11 cellular contexts compared by ENCODE assay signal in the genomic region with DNA sequence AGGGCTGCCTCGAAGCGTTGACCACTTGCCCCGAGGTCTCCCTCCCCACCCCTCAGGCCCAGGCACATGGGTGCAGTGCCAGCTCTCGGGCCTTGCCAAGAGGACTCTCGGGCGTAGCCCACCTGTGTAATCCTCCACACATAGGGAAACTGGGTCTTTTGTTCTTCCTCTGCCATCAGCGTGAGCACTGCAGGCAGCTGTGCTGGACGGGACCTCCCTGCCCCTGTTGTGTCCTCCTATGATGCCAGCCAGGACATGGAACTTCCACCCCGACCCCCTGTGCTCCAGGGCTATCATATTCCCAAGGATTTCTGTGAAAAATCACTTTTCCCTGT.
"Had no signal": no experiment of that assay in that cellular context is flagged by ENCODE, and none has a peak within 500 bp of the region (broad histone marks: within the 10 kb centered on the region; RNA-seq: fewer than 3 reads in every experiment).

No MANE protein-coding gene starts in this region.

- H3K27ac Mint-ChIP-seq: activated CD4-positive, alpha-beta memory T cell treated with anti-CD3 and anti-CD28 coated beads for 36 hours; activated naive CD4-positive, alpha-beta T cell treated with anti-CD3 and anti-CD28 coated beads, Interleukin-2, amount 10 ng/mL, durations not matched to agents 7 days and 5 days; activated T-cell treated with anti-CD3 and anti-CD28 coated beads, Interleukin-2, amount 50 U/mL, for 72 hours; natural killer cell treated with Interleukin-12 subunit alpha and Interleukin-12 subunit beta and Interleukin-15 and Interleukin-18, amount 100 ng/mL, for 72 hours; type B pancreatic cell had no signal

- H3K27ac ChIP-seq: foreskin keratinocyte, thoracic aorta, vagina had no signal

- ATAC-seq: foreskin keratinocyte; natural killer cell treated with Interleukin-12 subunit alpha and Interleukin-12 subunit beta and Interleukin-15 and Interleukin-18, amount 100 ng/mL, for 72 hours had no signal

- DNase-seq: activated effector memory CD4-positive, alpha-beta T cell treated with anti-CD3 and anti-CD28 coated beads, Interleukin-2, amount 50 U/mL, for 16 hours; foreskin keratinocyte; midbrain; retina had no signal

- H3K9me3 ChIP-seq: thoracic aorta, vagina had no signal

- H3K9me3 Mint-ChIP-seq: activated naive CD4-positive, alpha-beta T cell treated with anti-CD3 and anti-CD28 coated beads, Interleukin-2, amount 10 ng/mL, durations not matched to agents 7 days and 5 days; activated T-cell treated with anti-CD3 and anti-CD28 coated beads, Interleukin-2, amount 50 U/mL, for 72 hours; natural killer cell treated with Interleukin-12 subunit alpha and Interleukin-12 subunit beta and Interleukin-15 and Interleukin-18, amount 100 ng/mL, for 72 hours; type B pancreatic cell had no signal

- H3K36me3 Mint-ChIP-seq: activated naive CD4-positive, alpha-beta T cell treated with anti-CD3 and anti-CD28 coated beads, Interleukin-2, amount 10 ng/mL, durations not matched to agents 7 days and 5 days; natural killer cell treated with Interleukin-12 subunit alpha and Interleukin-12 subunit beta and Interleukin-15 and Interleukin-18, amount 100 ng/mL, for 72 hours had no signal

- H3K4me3 Mint-ChIP-seq: activated CD4-positive, alpha-beta memory T cell treated with anti-CD3 and anti-CD28 coated beads for 36 hours; activated naive CD4-positive, alpha-beta T cell treated with anti-CD3 and anti-CD28 coated beads, Interleukin-2, amount 10 ng/mL, durations not matched to agents 7 days and 5 days; activated T-cell treated with anti-CD3 and anti-CD28 coated beads, Interleukin-2, amount 50 U/mL, for 72 hours; natural killer cell treated with Interleukin-12 subunit alpha and Interleukin-12 subunit beta and Interleukin-15 and Interleukin-18, amount 100 ng/mL, for 72 hours; type B pancreatic cell had no signal

- H3K27me3 Mint-ChIP-seq: activated CD4-positive, alpha-beta memory T cell treated with anti-CD3 and anti-CD28 coated beads for 36 hours; activated naive CD4-positive, alpha-beta T cell treated with anti-CD3 and anti-CD28 coated beads, Interleukin-2, amount 10 ng/mL, durations not matched to agents 7 days and 5 days; natural killer cell treated with Interleukin-12 subunit alpha and Interleukin-12 subunit beta and Interleukin-15 and Interleukin-18, amount 100 ng/mL, for 72 hours had no signal

- H3K4me3 ChIP-seq: thoracic aorta, vagina had no signal

- H3K27me3 ChIP-seq: vagina had no signal

- H3K36me3 ChIP-seq: thoracic aorta, vagina had no signal
